Comparison of ENCODE assay signal across 8 cellular contexts in the genomic region with DNA sequence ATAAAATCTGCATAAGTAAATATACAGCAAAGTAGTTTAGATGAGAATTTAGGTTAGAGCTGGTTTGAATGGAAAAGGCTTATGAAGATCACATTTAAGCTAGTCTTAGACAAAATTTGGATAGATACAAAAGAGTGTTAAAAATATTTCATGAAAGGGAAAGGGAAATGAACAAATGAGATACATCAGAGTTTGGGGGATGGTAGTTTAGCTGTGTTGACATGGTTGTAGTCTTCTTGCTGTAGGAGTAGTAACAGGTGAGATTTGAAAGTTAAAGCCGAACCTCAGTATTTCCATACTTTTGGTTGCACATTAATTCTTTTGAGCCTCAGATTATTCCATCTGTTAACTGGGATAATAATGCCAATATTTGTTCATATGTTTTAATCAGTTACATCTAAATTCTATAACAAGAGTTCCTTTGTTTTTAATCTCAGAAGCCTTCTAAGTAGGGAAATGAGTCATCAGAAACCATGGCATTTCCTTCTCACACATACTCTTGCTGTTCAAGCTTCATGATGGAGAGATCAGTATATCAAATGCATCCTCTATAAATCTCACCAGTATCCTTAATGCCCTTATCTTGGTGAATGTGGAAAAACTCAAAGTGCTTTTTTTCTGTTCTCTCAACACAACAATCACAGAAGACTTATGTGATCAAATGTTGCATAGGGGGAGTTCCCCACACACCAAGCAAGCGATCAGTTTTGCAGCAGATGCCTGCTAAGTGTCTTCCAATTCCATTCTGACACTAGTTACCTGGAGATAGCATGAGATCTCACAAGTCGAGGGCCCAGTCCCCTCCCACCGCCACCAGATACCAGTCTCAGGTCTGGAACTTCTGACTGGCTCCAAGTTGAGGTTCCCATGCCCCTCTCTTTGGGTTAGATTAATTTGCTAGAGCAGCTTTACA.
DNase-seq lines count a peak whose midpoint lies in the region; ATAC-seq, FAIRE-seq and TF ChIP-seq lines count a peak whose summit lies in the region.

No MANE protein-coding gene starts in this region.

- H3K36me3 ChIP-seq in RWPE2 (ENCODE audit: low read depth) (0 out of 2 replicates have a peak, but pooled peaks cover 3% of the 10 kb centered on the region), keratinocyte (ENCODE audit: control insufficient read depth in 2 of 2, extremely low read depth in 1 of 2, insufficient read depth in 2 of 2, low read length in 2 of 2) (no peaks in the 10 kb centered on the region)

- H3K27me3 ChIP-seq in RWPE2 (ENCODE audit: insufficient read depth, poor library complexity, severe bottlenecking) (no peaks in the 10 kb centered on the region), keratinocyte (ENCODE audit: control insufficient read depth, extremely low read depth, insufficient read depth, low read length) (no peaks in the 10 kb centered on the region)

- TF ChIP-seq CTCF in GM12865 (IDR thresholded peaks at IDR 0.05; ENCODE audit: insufficient read depth, low read depth, low read length, missing control alignments) = no peak
- no peak for TF ChIP-seq CTCF in RWPE2 (IDR thresholded peaks at IDR 0.05; ENCODE audit: poor library complexity, severe bottlenecking)
- TF ChIP-seq CTCF in keratinocyte (optimal IDR thresholded peaks at IDR 0.05 in 1 of 3, IDR thresholded peaks at IDR 0.05 in 1 of 3, conservative IDR thresholded peaks at IDR 0.05 in 1 of 3; ENCODE audit: extremely low read depth in 1 of 3, insufficient read depth in 2 of 3, low read length in 3 of 3) = no peak
- TF ChIP-seq CTCF in GM13977 (IDR thresholded peaks at IDR 0.05; ENCODE audit: extremely low read depth, insufficient read depth, missing control alignments) = no peak

- no peaks in the 10 kb centered on the region for H4K20me1 ChIP-seq in keratinocyte (ENCODE audit: control insufficient read depth, extremely low read depth, insufficient read depth, low read length)

- H3K4me3 ChIP-seq in GM12865 (ENCODE audit: low read depth, low read length) = no peak overlapping the region
- H3K4me3 ChIP-seq in RWPE2 (ENCODE audit: severe bottlenecking) = no peak overlapping the region
- no peak overlapping the region for H3K4me3 ChIP-seq in keratinocyte (ENCODE audit: control insufficient read depth in 2 of 3, extremely low read depth in 1 of 3, insufficient read depth in 2 of 3, low read depth in 1 of 3, low read length in 3 of 3)

- H3K27ac ChIP-seq in RWPE2 (ENCODE audit: poor library complexity, severe bottlenecking) (peak overlapping the region; percentile 33), keratinocyte (ENCODE audit: control insufficient read depth, insufficient read depth, low read length) (peak overlapping the region; percentile 3)

- H3K79me2 ChIP-seq in keratinocyte (ENCODE audit: control insufficient read depth, insufficient read depth, low read length) = no peaks in the 10 kb centered on the region

- ATAC-seq in RWPE2 (ENCODE audit: low read depth) (peak; percentile 80), HG03039 (IDR thresholded peaks at IDR 0.05; ENCODE audit: unreplicated experiment) (no peak)

- peak overlapping the region; percentile 34 for H3K4me2 ChIP-seq in keratinocyte (ENCODE audit: control insufficient read depth, extremely low read depth, insufficient read depth, low read depth, low read length)

- in situ Hi-C loops in GM13977 (cut with MboI; ENCODE audit: low pct_unique_long_range_greater_than_20kb, low sequenced_read_pairs, unreplicated experiment) = no loop called here

- H3K9ac ChIP-seq in keratinocyte (ENCODE audit: control insufficient read depth, extremely low read depth, insufficient read depth, low read length) = no peak overlapping the region

- H3K4me1 ChIP-seq in RWPE2 (ENCODE audit: insufficient read depth, poor library complexity, severe bottlenecking) (peaks cover 17% of the 10 kb centered on the region), keratinocyte (ENCODE audit: control insufficient read depth, extremely low read depth, insufficient read depth, low read length) (peaks cover 16% of the 10 kb centered on the region)

- H2AFZ ChIP-seq in keratinocyte (ENCODE audit: control insufficient read depth, low read length) = no peak overlapping the region

- FAIRE-seq in H54 (lab: Jason Lieb, UNC) (peak; percentile 97), keratinocyte (lab: Jason Lieb, UNC) (peak; percentile 76)

- dilution Hi-C loops in keratinocyte (cut with MboI; ENCODE audit: extremely low pct_ligation_motif_present, low sequenced_read_pairs) = no loop called here

- DNase-seq in GM12865 (ENCODE audit: low read depth) (peak; percentile 35), H54 (ENCODE audit: insufficient read length, low spot score) (no peak), RWPE2 (ENCODE audit: low spot score) (no peak), keratinocyte (ENCODE audit: low read depth, low spot score) (no peak), GM13977 (ENCODE audit: low spot score) (no peak), hepatic stellate cell (ENCODE audit: low spot score) (no peak), inferior parietal cortex (ENCODE audit: extremely low spot score) (no peak)

- TF ChIP-seq POLR2A in H54 (IDR thresholded peaks at IDR 0.05; ENCODE audit: low read depth, low read length) = no peak

- H3K9me3 ChIP-seq in RWPE2 (ENCODE audit: severe bottlenecking) = no peaks in the 10 kb centered on the region
- no peaks in the 10 kb centered on the region for H3K9me3 ChIP-seq in keratinocyte (ENCODE audit: control insufficient read depth, low read depth, low read length)

- no peaks in the 10 kb centered on the region for H3K9me1 ChIP-seq in keratinocyte (ENCODE audit: control insufficient read depth, extremely low read depth, insufficient read depth, low read length)
